In genomic region chr12:6550294-6551062, GRCh38 we compare ENCODE assay signal across 7 cellular contexts. TPM values are rescaled to one million over a fixed set of nuclear protein-coding genes. Genes with fewer than 3 reads are reported as not detected.
A peak's percentile ranks its signal among the peaks of the same experiment; 100 is the strongest.
DNase-seq lines count a peak whose midpoint lies in the region; ATAC-seq and TF ChIP-seq lines count a peak whose summit lies in the region.
"Had no signal": no experiment of that assay in that cellular context is flagged by ENCODE, and none has a peak within 500 bp of the region (broad histone marks: within the 10 kb centered on the region; RNA-seq: fewer than 3 reads in every experiment).

No MANE protein-coding gene starts in this region.

- H3K36me3 ChIP-seq in esophagus muscularis mucosa (peaks cover 0 to 55% (median 43%) of the 10 kb centered on the region in 4 donors), gastrocnemius medialis (peaks cover 0 to 32% of the 10 kb centered on the region in 2 donors)

- peak overlapping the region in 3 of 4 donors; percentile 44 to 85 (median 85) for H3K4me3 ChIP-seq in esophagus muscularis mucosa
- peak overlapping the region in 2 of 4 donors; percentile 18 to 29 for H3K4me3 ChIP-seq in gastrocnemius medialis

- no peak for TF ChIP-seq CTCF in esophagus muscularis mucosa (IDR thresholded peaks at IDR 0.05)
- TF ChIP-seq CTCF in gastrocnemius medialis (IDR thresholded peaks at IDR 0.05 in 4 of 5, conservative IDR thresholded peaks at IDR 0.05 in 1 of 5), result no peak

- no peak for ATAC-seq in gastrocnemius medialis

- H3K27ac ChIP-seq in esophagus muscularis mucosa (replicated peaks in 1 of 4) (peak overlapping the region; percentile 93 to 96 (median 94)), gastrocnemius medialis (peak overlapping the region; percentile 90 to 99 (median 92))

- DNase-seq in KBM-7 (peak; percentile 82), esophagus muscularis mucosa (ENCODE audit: extremely low spot score) (no peak), gastrocnemius medialis (peak in 1 of 2 donors; percentile 53), middle frontal gyrus (ENCODE audit: extremely low spot score, low spot score) (no peak), COLO668 (lab: John Stamatoyannopoulos, UW; ENCODE audit: unreplicated experiment) (no peak), NCI-H187 (lab: John Stamatoyannopoulos, UW) (no peak)
- DNase-seq: activated CD8-positive, alpha-beta memory T cell treated with anti-CD3 and anti-CD28 coated beads, Interleukin-2, amount 50 U/mL, for 4 hours had no signal

- H3K4me1 ChIP-seq in esophagus muscularis mucosa, result peaks cover 71 to 83% (median 79%) of the 10 kb centered on the region in 4 donors
- peaks cover 61 to 71% of the 10 kb centered on the region in 2 donors for H3K4me1 ChIP-seq in gastrocnemius medialis

- no peaks in the 10 kb centered on the region for H3K9me3 ChIP-seq in esophagus muscularis mucosa
- H3K9me3 ChIP-seq in gastrocnemius medialis, result no peaks in the 10 kb centered on the region

- H3K27me3 ChIP-seq in esophagus muscularis mucosa (no peaks in the 10 kb centered on the region), gastrocnemius medialis (no peaks in the 10 kb centered on the region)

- in situ Hi-C loops in KBM-7 (cut with MboI; ENCODE audit: low pct_unique_long_range_greater_than_20kb, low sequenced_read_pairs), result no loop called here
- in situ Hi-C loops in gastrocnemius medialis (cut with MboI; ENCODE audit: low sequenced_read_pairs in 4 of 4), result no loop called here

- intact Hi-C loops in esophagus muscularis mucosa (cut with DNase I) (no loop called here), gastrocnemius medialis (cut with DNase I; ENCODE audit: low total_unique reads) (loop anchor here (1.0 to 10.0 kb wide), 3 partner anchors 15 to 304 kb away; partner anchors contain the start of genes CDCA3, USP5 and VAMP1)

- TF ChIP-seq EP300 in esophagus muscularis mucosa (IDR thresholded peaks at IDR 0.05), result no peak

- TF ChIP-seq POLR2A in esophagus muscularis mucosa (IDR thresholded peaks at IDR 0.05; ENCODE audit: low read depth) (no peak), gastrocnemius medialis (IDR thresholded peaks at IDR 0.05) (no peak)

- WGBS in esophagus muscularis mucosa, result 70% methylated on average over 23 of the region's 24 CpGs

RNA-seq across cellular contexts. Expression of gene IFFO1, which starts 5.4 kb away (rescaled TPM):
- total RNA-seq in esophagus muscularis mucosa (10 to 100 TPM; 12.1 to 26.2 (median 20.8) TPM), gastrocnemius medialis (10 to 100 TPM in 1 of 4 donors, 1 to 10 TPM in 3; 6.8 to 10.5 (median 8.3) TPM)

RNA-seq across cellular contexts. Expression of gene GAPDH, which starts 16.2 kb away (rescaled TPM):
- total RNA-seq in esophagus muscularis mucosa, result 1,000 to 10,000 TPM; 2,279 to 3,578 (median 2,742) TPM
- total RNA-seq in gastrocnemius medialis, result over 10,000 TPM; 11,241 to 15,891 (median 13,472) TPM

RNA-seq across cellular contexts. Expression of gene NOP2, which starts 17.6 kb away (rescaled TPM):
- 10 to 100 TPM; 17.9 to 32.3 (median 19.5) TPM for total RNA-seq in esophagus muscularis mucosa
- total RNA-seq in gastrocnemius medialis, result 10 to 100 TPM; 25.7 to 63.3 (median 45.3) TPM

RNA-seq across cellular contexts. Expression of gene NCAPD2, which starts 56.6 kb away (rescaled TPM):
- 10 to 100 TPM; 13.9 to 26.1 (median 24.7) TPM for total RNA-seq in esophagus muscularis mucosa
- total RNA-seq in gastrocnemius medialis, result 100 to 1,000 TPM in 1 of 4 donors, 10 to 100 TPM in 3; 12.3 to 250 (median 13.3) TPM

RNA-seq across cellular contexts. Expression of gene CHD4, which starts 56.7 kb away (rescaled TPM):
- total RNA-seq in esophagus muscularis mucosa (100 to 1,000 TPM; 189 to 226 (median 218) TPM), gastrocnemius medialis (100 to 1,000 TPM; 128 to 173 (median 148) TPM)
